Comparison of ENCODE assay signal across 1 cellular context in the genomic region with DNA sequence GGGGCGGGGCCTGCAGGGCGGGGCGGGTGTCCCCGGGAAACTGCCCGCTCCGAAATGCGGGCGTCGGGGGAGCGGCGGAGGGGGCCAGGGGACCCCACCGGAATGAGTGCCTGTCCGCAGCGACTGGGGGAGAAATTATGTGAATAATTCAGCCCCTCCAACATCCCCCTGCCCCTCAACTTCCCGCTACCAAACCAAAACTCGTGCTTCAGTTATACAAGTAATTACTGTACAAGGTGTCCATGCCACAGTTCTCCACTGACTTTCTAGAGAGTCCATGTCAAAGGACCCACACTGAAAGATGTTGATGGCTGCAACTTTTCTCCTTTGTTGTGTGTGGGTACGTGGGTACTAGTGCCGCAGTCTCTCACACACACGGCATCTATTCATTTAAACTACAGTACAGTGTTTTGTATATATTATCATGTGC.
TF ChIP-seq lines count a peak whose summit lies in the region.

No MANE protein-coding gene starts in this region.

TF ChIP-seq in IMR-90, 13 proteins besides CTCF, POLR2A, EP300 and RAD21:
- TF ChIP-seq RCOR1 (IDR thresholded peaks at IDR 0.05; ENCODE audit: insufficient replicate concordance, low read length) (no peak), MXI1 (IDR thresholded peaks at IDR 0.05; ENCODE audit: borderline replicate concordance, low read depth, low read length) (0 out of 2 replicates have a peak, but pooled peaks have one; percentile 12), FOS (IDR thresholded peaks at IDR 0.05; ENCODE audit: low read depth, low read length) (no peak)
